18 cellular contexts compared by ENCODE assay signal in the genomic region with DNA sequence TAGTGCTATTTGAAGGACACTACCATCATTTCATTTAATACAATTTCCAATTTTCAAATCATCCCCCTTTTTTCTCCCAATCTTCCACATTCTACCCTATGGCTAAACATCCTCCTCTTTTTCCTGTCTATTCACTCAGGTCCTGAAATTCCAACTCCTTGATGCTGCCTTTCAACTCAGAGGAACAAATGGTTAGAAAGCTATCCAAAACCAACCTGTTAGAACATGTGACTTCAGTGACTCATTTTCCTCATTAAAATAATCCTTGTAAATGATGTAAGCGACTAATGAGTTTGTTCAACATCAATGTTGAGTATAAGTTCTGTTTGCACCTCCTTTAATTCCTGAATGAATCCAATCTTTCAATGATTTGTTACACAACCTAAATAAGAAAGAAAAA. TPM values are rescaled to one million over a fixed set of nuclear protein-coding genes. Genes with fewer than 3 reads are reported as not detected.
A peak's percentile ranks its signal among the peaks of the same experiment; 100 is the strongest.
DNase-seq lines count a peak whose midpoint lies in the region; ATAC-seq and TF ChIP-seq lines count a peak whose summit lies in the region.
"Had no signal": no experiment of that assay in that cellular context is flagged by ENCODE, and none has a peak within 500 bp of the region (broad histone marks: within the 10 kb centered on the region; RNA-seq: fewer than 3 reads in every experiment).

No MANE protein-coding gene starts in this region.

- H3K4me1 Mint-ChIP-seq in CD8-positive, alpha-beta T cell (ENCODE audit: low read depth): peaks cover 69% of the 10 kb centered on the region
- H3K4me1 Mint-ChIP-seq in activated T-helper 1 cell treated with anti-CD3 and anti-CD28 coated beads, Interleukin-12 subunit alpha, Interleukin-12 subunit beta, Interleukin-2, Interleukin-4 antibody, amounts not matched to agents 30 ng/mL and 10 ng/mL and 1 ng/mL, durations not matched to agents 14 hours and 24 hours and 36 hours (ENCODE audit: low read depth): peaks cover 69% of the 10 kb centered on the region

- TF ChIP-seq RAD21 in SK-N-SH (IDR thresholded peaks at IDR 0.05; ENCODE audit: low read length): no peak

- H3K79me2 ChIP-seq in SK-N-SH (ENCODE audit: insufficient read depth): peaks cover 98% of the 10 kb centered on the region

- TF ChIP-seq CTCF in CD8-positive, alpha-beta T cell (IDR thresholded peaks at IDR 0.05): no peak
- TF ChIP-seq CTCF in foreskin keratinocyte (conservative IDR thresholded peaks at IDR 0.05) (no peak), SK-N-SH (IDR thresholded peaks at IDR 0.05) (no peak)

- H4K20me1 ChIP-seq in BLaER1 treated with 17β-estradiol and CSF1 and Interleukin-3, amounts not matched to agents 10 nM and 100 nM: peaks cover 82 to 99% (median 90%) of the 10 kb centered on the region in 11 experiments
- peaks cover 80% of the 10 kb centered on the region for H4K20me1 ChIP-seq in SK-N-SH (ENCODE audit: insufficient read depth)

- no peak overlapping the region for H3K4me3 Mint-ChIP-seq in CD8-positive, alpha-beta T cell
- H3K4me3 Mint-ChIP-seq in activated T-helper 1 cell treated with anti-CD3 and anti-CD28 coated beads, Interleukin-12 subunit alpha, Interleukin-12 subunit beta, Interleukin-2, Interleukin-4 antibody, amounts not matched to agents 30 ng/mL and 10 ng/mL and 1 ng/mL, durations not matched to agents 14 hours and 24 hours and 36 hours: no peak overlapping the region

- peaks cover 61 to 85% (median 69%) of the 10 kb centered on the region in 10 experiments for H3K4me1 ChIP-seq in BLaER1 treated with 17β-estradiol and CSF1 and Interleukin-3, amounts not matched to agents 10 nM and 100 nM
- H3K4me1 ChIP-seq in CD8-positive, alpha-beta T cell (ENCODE audit: insufficient read depth, low read length): peaks cover 67% of the 10 kb centered on the region
- H3K4me1 ChIP-seq in foreskin keratinocyte (peaks cover 30% of the 10 kb centered on the region), SK-N-SH (ENCODE audit: control insufficient read depth in 1 of 2, insufficient read depth in 2 of 2, low read depth in 1 of 2, low read length in 1 of 2) (peaks cover 14 to 36% of the 10 kb centered on the region in 2 experiments)

- POLR2A ChIA-PET in CD8-positive, alpha-beta T cell (lab: Charles Lee): no interaction called here
- POLR2A ChIA-PET in SK-N-SH (lab: Yijun Ruan, JAX): no interaction called here

- no peaks in the 10 kb centered on the region for H3K27me3 Mint-ChIP-seq in CD8-positive, alpha-beta T cell (ENCODE audit: low read depth)
- no peaks in the 10 kb centered on the region for H3K27me3 Mint-ChIP-seq in activated T-helper 1 cell treated with anti-CD3 and anti-CD28 coated beads, Interleukin-12 subunit alpha, Interleukin-12 subunit beta, Interleukin-2, Interleukin-4 antibody, amounts not matched to agents 30 ng/mL and 10 ng/mL and 1 ng/mL, durations not matched to agents 14 hours and 24 hours and 36 hours (ENCODE audit: insufficient read depth)

- peaks cover 16% of the 10 kb centered on the region for H3F3A ChIP-seq in SK-N-SH (replicated peaks; ENCODE audit: insufficient read depth)

- no peak overlapping the region for H3K27ac ChIP-seq in BLaER1 treated with 17β-estradiol and CSF1 and Interleukin-3, amounts not matched to agents 10 nM and 100 nM
- no peak overlapping the region for H3K27ac ChIP-seq in CD8-positive, alpha-beta T cell (ENCODE audit: low read depth, low read length)
- no peak overlapping the region for H3K27ac ChIP-seq in foreskin keratinocyte
- H3K27ac ChIP-seq in SK-N-SH (ENCODE audit: low read depth in 2 of 2, low read length in 1 of 2): no peak overlapping the region
- H3K27ac ChIP-seq: BLaER1, SJSA1 had no signal

- no peak for TF ChIP-seq EP300 in SK-N-SH (IDR thresholded peaks at IDR 0.05; ENCODE audit: borderline replicate concordance in 1 of 2, low read depth in 1 of 2, low read length in 1 of 2)

- CTCF ChIA-PET in CD8-positive, alpha-beta T cell (lab: Charles Lee): interaction anchor here (0.7 to 3.4 kb wide), 2 partner anchors 15 to 152 kb away, joined by 3 to 24 read pairs; no protein-coding TSS in a partner anchor
- CTCF ChIA-PET in SK-N-SH (lab: Yijun Ruan, JAX): interaction anchor here (0.5 to 15.0 kb wide), 5 partner anchors 14 to 141 kb away, joined by 3 to 134 read pairs (median 5); a partner anchor contains a TSS

- peak overlapping the region in 7 of 11 experiments; percentile 41 to 96 (median 89); a peak in 10 of 22 replicates for H3K4me2 ChIP-seq in BLaER1 treated with 17β-estradiol and CSF1 and Interleukin-3, amounts not matched to agents 10 nM and 100 nM
- H3K4me2 ChIP-seq in SK-N-SH: no peak overlapping the region

- intact Hi-C loops in CD8-positive, alpha-beta T cell (cut with DNase I, micrococcal nuclease): loop anchor here (5.0 to 10.0 kb wide), 3 partner anchors 116 to 1151 kb away; a partner anchor contains a TSS
- intact Hi-C loops in activated T-helper 1 cell treated with anti-CD3 and anti-CD28 coated beads, Interleukin-12 subunit alpha, Interleukin-12 subunit beta, Interleukin-2, Interleukin-4 antibody, amounts not matched to agents 30 ng/mL and 10 ng/mL and 1 ng/mL, durations not matched to agents 14 hours and 24 hours and 36 hours (cut with micrococcal nuclease): loop anchor here (10.0 kb wide), 1 partner anchor 824 kb away; no protein-coding TSS in a partner anchor

- H3K27ac Mint-ChIP-seq in CD8-positive, alpha-beta T cell: peak overlapping the region; percentile 83
- H3K27ac Mint-ChIP-seq in activated T-helper 1 cell treated with anti-CD3 and anti-CD28 coated beads, Interleukin-12 subunit alpha, Interleukin-12 subunit beta, Interleukin-2, Interleukin-4 antibody, amounts not matched to agents 30 ng/mL and 10 ng/mL and 1 ng/mL, durations not matched to agents 14 hours and 24 hours and 36 hours: peak overlapping the region; percentile 71

- H3K36me3 ChIP-seq in BLaER1 treated with 17β-estradiol and CSF1 and Interleukin-3, amounts not matched to agents 10 nM and 100 nM: peaks cover 53 to 90% (median 81%) of the 10 kb centered on the region in 11 experiments
- peaks cover 9% of the 10 kb centered on the region for H3K36me3 ChIP-seq in CD8-positive, alpha-beta T cell (ENCODE audit: insufficient read depth, low read length)
- peaks cover 34 to 41% of the 10 kb centered on the region in 2 experiments for H3K36me3 ChIP-seq in SK-N-SH (replicated peaks in 1 of 2; ENCODE audit: control insufficient read depth in 1 of 2, insufficient read depth in 2 of 2, low read length in 1 of 2)

- peaks cover 58% of the 10 kb centered on the region for H3K36me3 Mint-ChIP-seq in CD8-positive, alpha-beta T cell
- H3K36me3 Mint-ChIP-seq in activated T-helper 1 cell treated with anti-CD3 and anti-CD28 coated beads, Interleukin-12 subunit alpha, Interleukin-12 subunit beta, Interleukin-2, Interleukin-4 antibody, amounts not matched to agents 30 ng/mL and 10 ng/mL and 1 ng/mL, durations not matched to agents 14 hours and 24 hours and 36 hours (ENCODE audit: low read depth): peaks cover 47% of the 10 kb centered on the region

- no peak overlapping the region for H3K4me3 ChIP-seq in BLaER1 treated with 17β-estradiol and CSF1 and Interleukin-3, amounts not matched to agents 10 nM and 100 nM
- no peak overlapping the region for H3K4me3 ChIP-seq in CD8-positive, alpha-beta T cell (ENCODE audit: low read depth, low read length)
- H3K4me3 ChIP-seq in SK-N-SH (ENCODE audit: low read depth in 2 of 2, low read length in 1 of 2): no peak overlapping the region
- H3K4me3 ChIP-seq: BLaER1, SJSA1, tibial nerve had no signal

- no peak overlapping the region for H2AFZ ChIP-seq in SK-N-SH (ENCODE audit: low read depth)

- H3K9me3 ChIP-seq in BLaER1 treated with 17β-estradiol and CSF1 and Interleukin-3, amounts not matched to agents 10 nM and 100 nM (replicated peaks in 1 of 11): no peaks in the 10 kb centered on the region
- no peaks in the 10 kb centered on the region for H3K9me3 ChIP-seq in CD8-positive, alpha-beta T cell (ENCODE audit: low read length)
- H3K9me3 ChIP-seq in SK-N-SH: no peaks in the 10 kb centered on the region
- H3K9me3 ChIP-seq: BLaER1, SJSA1, tibial nerve had no signal

- WGBS in SK-N-SH (ENCODE audit: low lambda C conversion rate): 100% methylated on average over 1 of the region's 1 CpG

- ATAC-seq in CD8-positive, alpha-beta T cell: no peak
- peak; percentile 65 for ATAC-seq in foreskin keratinocyte
- ATAC-seq in GM21526 (IDR thresholded peaks at IDR 0.05; ENCODE audit: low FRiP score, unreplicated experiment): no peak

- H3K27me3 ChIP-seq in BLaER1 treated with 17β-estradiol and CSF1 and Interleukin-3, amounts not matched to agents 10 nM and 100 nM: no peaks in the 10 kb centered on the region
- H3K27me3 ChIP-seq in CD8-positive, alpha-beta T cell (ENCODE audit: insufficient read depth, low read length): no peaks in the 10 kb centered on the region
- H3K27me3 ChIP-seq in foreskin keratinocyte (no peaks in the 10 kb centered on the region), SK-N-SH (ENCODE audit: insufficient read depth) (no peaks in the 10 kb centered on the region)
- H3K27me3 ChIP-seq: BLaER1, SJSA1, tibial nerve had no signal

- no peak for DNase-seq in CD8-positive, alpha-beta T cell
- no peak for DNase-seq in activated T-helper 1 cell treated with anti-CD3 and anti-CD28 coated beads, Interleukin-12 subunit alpha, Interleukin-12 subunit beta, Interleukin-2, Interleukin-4 antibody, amounts not matched to agents 30 ng/mL and 10 ng/mL and 1 ng/mL, durations not matched to agents 14 hours and 24 hours and 36 hours (ENCODE audit: low spot score)
- DNase-seq in foreskin keratinocyte (peak; percentile 56 to 76), SK-N-SH (no peak), AG20443 (ENCODE audit: low spot score) (no peak), GM03348 (ENCODE audit: low spot score) (no peak)
- DNase-seq: amygdala; DND-41; glutamatergic neuron; NCI-H1436 treated with DMSO at 0.1 percent for 48 hours; NCI-H446; stimulated activated CD4-positive, alpha-beta T cell treated with anti-CD3 and anti-CD28 coated beads, Interleukin-4, amount 100 ng/mL, for 1 hour; stimulated activated CD8-positive, alpha-beta memory T cell treated with anti-CD3 and anti-CD28 coated beads, Interleukin-4, amount 100 ng/mL, for 48 hours had no signal

- no peak overlapping the region for H3K9ac ChIP-seq in BLaER1 treated with 17β-estradiol and CSF1 and Interleukin-3, amounts not matched to agents 10 nM and 100 nM
- H3K9ac ChIP-seq in SK-N-SH: no peak overlapping the region
- H3K9ac ChIP-seq: BLaER1 had no signal

- no peaks in the 10 kb centered on the region for H3K9me2 ChIP-seq in SK-N-SH

- no peaks in the 10 kb centered on the region for H3K9me3 Mint-ChIP-seq in CD8-positive, alpha-beta T cell
- H3K9me3 Mint-ChIP-seq in activated T-helper 1 cell treated with anti-CD3 and anti-CD28 coated beads, Interleukin-12 subunit alpha, Interleukin-12 subunit beta, Interleukin-2, Interleukin-4 antibody, amounts not matched to agents 30 ng/mL and 10 ng/mL and 1 ng/mL, durations not matched to agents 14 hours and 24 hours and 36 hours: no peaks in the 10 kb centered on the region

RNA-seq across cellular contexts. Expression of a gene that starts 5.5 kb away (rescaled TPM):
- total RNA-seq in CD8-positive, alpha-beta T cell: 10 to 100 TPM; 52.1 to 54.9 TPM
- total RNA-seq in activated T-helper 1 cell treated with anti-CD3 and anti-CD28 coated beads, Interleukin-12 subunit alpha, Interleukin-12 subunit beta, Interleukin-2, Interleukin-4 antibody, amounts not matched to agents 30 ng/mL and 10 ng/mL and 1 ng/mL, durations not matched to agents 14 hours and 24 hours and 36 hours: 87.4 TPM in 2 replicates
- 55.1 and 66.5 TPM in 2 replicates for total RNA-seq in foreskin keratinocyte
- polyA plus RNA-seq in foreskin keratinocyte (39.9 and 50.6 TPM in 2 replicates), SK-N-SH (2012; rRNA removed) (29.1 and 31.4 TPM in 2 replicates)
- polyA plus RNA-seq in SK-N-SH (2012; cell fraction: cytosol; rRNA removed): 42.1 and 54.1 TPM in 2 replicates
- 10.5 and 23.5 TPM in 2 replicates for polyA plus RNA-seq in SK-N-SH (2012; cell fraction: nucleus; rRNA removed)

RNA-seq across cellular contexts. Expression of a gene that starts 16.2 kb away (rescaled TPM):
- 100 to 1,000 TPM; 110 to 111 TPM for total RNA-seq in CD8-positive, alpha-beta T cell
- total RNA-seq in activated T-helper 1 cell treated with anti-CD3 and anti-CD28 coated beads, Interleukin-12 subunit alpha, Interleukin-12 subunit beta, Interleukin-2, Interleukin-4 antibody, amounts not matched to agents 30 ng/mL and 10 ng/mL and 1 ng/mL, durations not matched to agents 14 hours and 24 hours and 36 hours: 17.7 and 18.3 TPM in 2 replicates
- total RNA-seq in foreskin keratinocyte: 58.4 and 64.8 TPM in 2 replicates
- polyA plus RNA-seq in foreskin keratinocyte (56.4 and 57.3 TPM in 2 replicates), SK-N-SH (2012; rRNA removed) (14.0 and 18.4 TPM in 2 replicates)
- polyA plus RNA-seq in SK-N-SH (2012; cell fraction: cytosol; rRNA removed): 23.1 and 29.2 TPM in 2 replicates
- 10.6 and 14.8 TPM in 2 replicates for polyA plus RNA-seq in SK-N-SH (2012; cell fraction: nucleus; rRNA removed)

Comparison
In these comparisons a context has a peak if more than half of its experiments do, and no peak if none do; other contexts are left out.
1. DNase-seq: peak in foreskin keratinocyte (2 of 2); none in CD8-positive, alpha-beta T cell (0 of 7), activated T-helper 1 cell treated with anti-CD3 and anti-CD28 coated beads, Interleukin-12 subunit alpha, Interleukin-12 subunit beta, Interleukin-2, Interleukin-4 antibody, amounts not matched to agents 30 ng/mL and 10 ng/mL and 1 ng/mL, durations not matched to agents 14 hours and 24 hours and 36 hours (single experiment), SK-N-SH (single experiment), AG20443 (single experiment) and GM03348 (single experiment).